In genomic region chr4:145680902-145681301, GRCh38 we compare ENCODE assay signal across 34 cellular contexts. TPM values are rescaled to one million over a fixed set of nuclear protein-coding genes. Genes with fewer than 3 reads are reported as not detected.
A peak's percentile ranks its signal among the peaks of the same experiment; 100 is the strongest.
DNase-seq lines count a peak whose midpoint lies in the region; ATAC-seq and TF ChIP-seq lines count a peak whose summit lies in the region.
"Had no signal": no experiment of that assay in that cellular context is flagged by ENCODE, and none has a peak within 500 bp of the region (broad histone marks: within the 10 kb centered on the region; RNA-seq: fewer than 3 reads in every experiment).

No MANE protein-coding gene starts in this region.

- 93% methylated on average over 1 of the region's 1 CpG for WGBS in hepatocyte (ENCODE audit: low lambda C conversion rate, missing lambda C conversion rate)
- WGBS in thyroid gland, 2 donors: 100% methylated on average over 1 of the region's 1 CpG

- no peaks in the 10 kb centered on the region for H3F3A ChIP-seq in neural progenitor cell (ENCODE audit: low read depth)

- H3K79me2 ChIP-seq in hepatocyte (no peaks in the 10 kb centered on the region), neural progenitor cell (ENCODE audit: low read depth) (no peaks in the 10 kb centered on the region)

- H3K4me1 Mint-ChIP-seq in neural progenitor cell: peaks cover 22% of the 10 kb centered on the region
- H3K4me1 Mint-ChIP-seq: activated naive CD4-positive, alpha-beta T cell treated with anti-CD3 and anti-CD28 coated beads, Interleukin-2, amount 50 U/mL, for 24 hours; activated T-helper 17 cell treated with anti-CD3 and anti-CD28 coated beads, Interleukin-2, amount 50 U/mL, for 72 hours; natural killer cell had no signal

- H2AFZ ChIP-seq in hepatocyte (no peak overlapping the region), neural progenitor cell (replicated peaks) (no peak overlapping the region)

- peaks cover 24% of the 10 kb centered on the region for H3K9me3 Mint-ChIP-seq in neural progenitor cell
- H3K9me3 Mint-ChIP-seq: natural killer cell had no signal

- H3K4me3 Mint-ChIP-seq in neural progenitor cell: peak overlapping the region; percentile 36
- H3K4me3 Mint-ChIP-seq: activated CD4-positive, alpha-beta memory T cell treated with anti-CD3 and anti-CD28 coated beads for 36 hours; activated naive CD4-positive, alpha-beta T cell treated with anti-CD3 and anti-CD28 coated beads, Interleukin-2, amount 50 U/mL, for 24 hours; activated T-helper 17 cell treated with anti-CD3 and anti-CD28 coated beads, Interleukin-2, amount 50 U/mL, for 72 hours; CD4-positive, alpha-beta T cell; natural killer cell had no signal

- DNase-seq in NCI-H146 (lab: John Stamatoyannopoulos, UW) (peak; percentile 13), NCI-H146 treated with DMSO at 0.1 percent for 48 hours (lab: John Stamatoyannopoulos, UW; ENCODE audit: unreplicated experiment) (no peak), hepatocyte (ENCODE audit: low spot score) (no peak), neural progenitor cell (ENCODE audit: low spot score) (no peak), thyroid gland (no peak), sciatic nerve (ENCODE audit: low spot score) (no peak), medulla oblongata (ENCODE audit: extremely low spot score) (no peak), NCI-H2107 (lab: John Stamatoyannopoulos, UW) (no peak)
- DNase-seq: activated CD4-positive, alpha-beta memory T cell treated with anti-CD3 and anti-CD28 coated beads for 36 hours; activated CD4-positive, CD25-positive, alpha-beta regulatory T cell; activated CD8-positive, alpha-beta memory T cell treated with anti-CD3 and anti-CD28 coated beads, Interleukin-2, amount 50 U/mL, for 48 hours; AML-193; CD4-positive, alpha-beta T cell; effector CD8-positive, alpha-beta T cell; EL; heart left ventricle; natural killer cell; NCI-H1092; NCI-H226; NCI-H774; right lobe of liver; stimulated activated naive CD4-positive, alpha-beta T cell; T-helper 1 cell; testis had no signal

- no peak for TF ChIP-seq CTCF in hepatocyte (IDR thresholded peaks at IDR 0.05; ENCODE audit: poor library complexity)
- no peak for TF ChIP-seq CTCF in neural progenitor cell (IDR thresholded peaks at IDR 0.05)
- no peak for TF ChIP-seq CTCF in thyroid gland (IDR thresholded peaks at IDR 0.05)

- peak overlapping the region; percentile 66 for H3K27ac ChIP-seq in hepatocyte
- no peak overlapping the region for H3K27ac ChIP-seq in neural progenitor cell
- H3K27ac ChIP-seq in thyroid gland: peak overlapping the region; percentile 72 to 87 (median 81)
- H3K27ac ChIP-seq: right lobe of liver, testis had no signal

- no peak overlapping the region for H3K9ac ChIP-seq in neural progenitor cell

- ATAC-seq in sciatic nerve: no peak
- ATAC-seq: activated T-helper 17 cell treated with anti-CD3 and anti-CD28 coated beads, Interleukin-2, amount 50 U/mL, for 72 hours; GM12878; natural killer cell had no signal

- no peaks in the 10 kb centered on the region for H3K36me3 ChIP-seq in hepatocyte (replicated peaks; ENCODE audit: insufficient read depth, low read depth)
- H3K36me3 ChIP-seq in neural progenitor cell: no peaks in the 10 kb centered on the region
- H3K36me3 ChIP-seq in thyroid gland: no peaks in the 10 kb centered on the region
- H3K36me3 ChIP-seq: heart left ventricle, right lobe of liver had no signal

- H3K9me3 ChIP-seq in hepatocyte (ENCODE audit: low read depth) (no peaks in the 10 kb centered on the region), neural progenitor cell (ENCODE audit: low read depth) (no peaks in the 10 kb centered on the region), thyroid gland (no peaks in the 10 kb centered on the region)
- H3K9me3 ChIP-seq: right lobe of liver, testis had no signal

- H3K4me2 ChIP-seq in hepatocyte (peak overlapping the region; percentile 21), neural progenitor cell (no peak overlapping the region)

- H4K20me1 ChIP-seq in hepatocyte (ENCODE audit: insufficient read depth, poor library complexity, severe bottlenecking): no peaks in the 10 kb centered on the region
- H4K20me1 ChIP-seq in neural progenitor cell (ENCODE audit: low read depth): no peaks in the 10 kb centered on the region

- H3K36me3 Mint-ChIP-seq in neural progenitor cell: peaks cover 8% of the 10 kb centered on the region
- H3K36me3 Mint-ChIP-seq: activated CD4-positive, alpha-beta memory T cell treated with anti-CD3 and anti-CD28 coated beads for 36 hours; activated naive CD4-positive, alpha-beta T cell treated with anti-CD3 and anti-CD28 coated beads, Interleukin-2, amount 50 U/mL, for 24 hours; natural killer cell had no signal

- peaks cover 7% of the 10 kb centered on the region for H3K27me3 Mint-ChIP-seq in neural progenitor cell (ENCODE audit: insufficient read depth, low read depth)

- intact Hi-C loops in thyroid gland (cut with DNase I) (no loop called here), sciatic nerve (cut with DNase I) (no loop called here)

- no peaks in the 10 kb centered on the region for H3K9me2 ChIP-seq in hepatocyte (replicated peaks; ENCODE audit: insufficient read depth)

- H3K27me3 ChIP-seq in hepatocyte (no peaks in the 10 kb centered on the region), neural progenitor cell (no peaks in the 10 kb centered on the region), thyroid gland (no peaks in the 10 kb centered on the region)
- H3K27me3 ChIP-seq: heart left ventricle, right lobe of liver, testis had no signal

- no peak for TF ChIP-seq POLR2A in thyroid gland (IDR thresholded peaks at IDR 0.05)

- H3K4me1 ChIP-seq in hepatocyte (ENCODE audit: insufficient read depth) (peaks cover 7% of the 10 kb centered on the region), neural progenitor cell (peaks cover 5% of the 10 kb centered on the region), thyroid gland (peaks cover 13 to 25% of the 10 kb centered on the region in 2 donors)
- H3K4me1 ChIP-seq: right lobe of liver, testis had no signal

- H3K27ac Mint-ChIP-seq in neural progenitor cell: peak overlapping the region; percentile 40
- H3K27ac Mint-ChIP-seq: activated CD4-positive, alpha-beta memory T cell treated with anti-CD3 and anti-CD28 coated beads for 36 hours; activated naive CD4-positive, alpha-beta T cell treated with anti-CD3 and anti-CD28 coated beads, Interleukin-2, amount 50 U/mL, for 24 hours; activated T-helper 17 cell treated with anti-CD3 and anti-CD28 coated beads, Interleukin-2, amount 50 U/mL, for 72 hours; CD4-positive, alpha-beta T cell; natural killer cell had no signal

- H3K4me3 ChIP-seq in hepatocyte: no peak overlapping the region
- no peak overlapping the region for H3K4me3 ChIP-seq in neural progenitor cell
- H3K4me3 ChIP-seq in thyroid gland (replicated peaks in 1 of 3): no peak overlapping the region
- H3K4me3 ChIP-seq: GM12878, heart left ventricle, right lobe of liver, testis had no signal

RNA-seq across cellular contexts. Expression of gene C4orf51, which starts 1.0 kb away (rescaled TPM):
- total RNA-seq in hepatocyte: not detected in 2 replicates
- polyA plus RNA-seq in hepatocyte: not detected in 2 replicates
- total RNA-seq in neural progenitor cell (ENCODE audit: low replicate concordance): not detected in 2 replicates
- total RNA-seq in thyroid gland: not detected
- not detected for total RNA-seq in sciatic nerve
- total RNA-seq: A172; activated CD4-positive, alpha-beta memory T cell treated with anti-CD3 and anti-CD28 coated beads for 36 hours; activated T-helper 17 cell treated with anti-CD3 and anti-CD28 coated beads, Interleukin-2, amount 50 U/mL, for 72 hours; bronchial epithelial cell; CD4-positive, alpha-beta T cell; epithelial cell of proximal tubule; fibroblast of villous mesenchyme; GM12878; heart left ventricle; mesenteric fat pad; natural killer cell; right lobe of liver; RPMI7951; SK-MEL-5 had no signal
- polyA plus RNA-seq: GM12878, heart left ventricle had no signal
